ENCODE assay signal across 2 cellular contexts in the genomic region with DNA sequence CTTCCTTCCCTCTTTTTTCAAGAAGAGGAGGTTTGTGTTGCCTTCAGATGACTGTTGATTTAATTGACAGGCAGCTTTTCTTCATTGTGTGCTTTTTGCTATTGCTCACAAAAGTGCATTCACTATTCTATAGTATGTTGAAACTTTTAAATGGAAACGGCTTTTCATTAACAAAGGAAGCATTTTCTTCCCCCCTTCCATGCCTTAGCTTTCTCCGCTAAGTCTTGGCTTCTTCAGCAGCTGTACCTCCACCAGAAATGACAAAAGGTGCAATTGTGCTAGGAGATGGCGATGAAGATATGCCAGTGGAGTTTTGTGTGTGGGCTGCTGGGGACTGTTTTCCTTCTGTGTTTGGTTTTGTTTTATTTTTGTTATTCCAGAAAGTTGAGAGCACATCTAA.
TF ChIP-seq lines count a peak whose summit lies in the region.

No MANE protein-coding gene starts in this region.

TF ChIP-seq in HEK293, 187 proteins besides CTCF, POLR2A, EP300 and RAD21 (continued from another document):
- TF ChIP-seq ZNF26 (tag by site-specific recombination; IDR thresholded peaks at IDR 0.05) (no peak), ZNF768 (tag by site-specific recombination; IDR thresholded peaks at IDR 0.05) (no peak), BCL6B (tag by site-specific recombination; IDR thresholded peaks at IDR 0.05) (no peak), SETDB1 (IDR thresholded peaks at IDR 0.05; ENCODE audit: insufficient read length, low read length) (no peak), ZSCAN16 (tag by site-specific recombination; IDR thresholded peaks at IDR 0.05) (no peak), ZNF10 (tag by site-specific recombination; IDR thresholded peaks at IDR 0.05) (no peak), ZNF549 (tag by site-specific recombination; IDR thresholded peaks at IDR 0.05) (no peak), ZNF121 (tag by site-specific recombination; IDR thresholded peaks at IDR 0.05) (no peak)
TF ChIP-seq in HEK293: peak in this region for 0.

TF ChIP-seq in WTC11, 78 proteins besides CTCF, POLR2A, EP300 and RAD21 (continued from another document):
- TF ChIP-seq, protein P1, sequence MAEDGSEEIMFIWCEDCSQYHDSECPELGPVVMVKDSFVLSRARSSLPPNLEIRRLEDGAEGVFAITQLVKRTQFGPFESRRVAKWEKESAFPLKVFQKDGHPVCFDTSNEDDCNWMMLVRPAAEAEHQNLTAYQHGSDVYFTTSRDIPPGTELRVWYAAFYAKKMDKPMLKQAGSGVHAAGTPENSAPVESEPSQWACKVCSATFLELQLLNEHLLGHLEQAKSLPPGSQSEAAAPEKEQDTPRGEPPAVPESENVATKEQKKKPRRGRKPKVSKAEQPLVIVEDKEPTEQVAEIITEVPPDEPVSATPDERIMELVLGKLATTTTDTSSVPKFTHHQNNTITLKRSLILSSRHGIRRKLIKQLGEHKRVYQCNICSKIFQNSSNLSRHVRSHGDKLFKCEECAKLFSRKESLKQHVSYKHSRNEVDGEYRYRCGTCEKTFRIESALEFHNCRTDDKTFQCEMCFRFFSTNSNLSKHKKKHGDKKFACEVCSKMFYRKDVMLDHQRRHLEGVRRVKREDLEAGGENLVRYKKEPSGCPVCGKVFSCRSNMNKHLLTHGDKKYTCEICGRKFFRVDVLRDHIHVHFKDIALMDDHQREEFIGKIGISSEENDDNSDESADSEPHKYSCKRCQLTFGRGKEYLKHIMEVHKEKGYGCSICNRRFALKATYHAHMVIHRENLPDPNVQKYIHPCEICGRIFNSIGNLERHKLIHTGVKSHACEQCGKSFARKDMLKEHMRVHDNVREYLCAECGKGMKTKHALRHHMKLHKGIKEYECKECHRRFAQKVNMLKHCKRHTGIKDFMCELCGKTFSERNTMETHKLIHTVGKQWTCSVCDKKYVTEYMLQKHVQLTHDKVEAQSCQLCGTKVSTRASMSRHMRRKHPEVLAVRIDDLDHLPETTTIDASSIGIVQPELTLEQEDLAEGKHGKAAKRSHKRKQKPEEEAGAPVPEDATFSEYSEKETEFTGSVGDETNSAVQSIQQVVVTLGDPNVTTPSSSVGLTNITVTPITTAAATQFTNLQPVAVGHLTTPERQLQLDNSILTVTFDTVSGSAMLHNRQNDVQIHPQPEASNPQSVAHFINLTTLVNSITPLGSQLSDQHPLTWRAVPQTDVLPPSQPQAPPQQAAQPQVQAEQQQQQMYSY (CRISPR knock-in tag; IDR thresholded peaks at IDR 0.05): no peak
- no peak for TF ChIP-seq MYBL2 (CRISPR knock-in tag; IDR thresholded peaks at IDR 0.05)
- no peak for TF ChIP-seq HMGA2 (CRISPR knock-in tag; IDR thresholded peaks at IDR 0.05)
- TF ChIP-seq ZNF121 (CRISPR knock-in tag; IDR thresholded peaks at IDR 0.05): no peak
- TF ChIP-seq ELF4 (CRISPR knock-in tag; IDR thresholded peaks at IDR 0.05; ENCODE audit: low read depth): no peak
- no peak for TF ChIP-seq GABPB1 (CRISPR knock-in tag; IDR thresholded peaks at IDR 0.05)
- no peak for TF ChIP-seq MLX (CRISPR knock-in tag; IDR thresholded peaks at IDR 0.05)
- TF ChIP-seq ZSCAN18 (CRISPR knock-in tag; IDR thresholded peaks at IDR 0.05): no peak
- TF ChIP-seq, protein P2, sequence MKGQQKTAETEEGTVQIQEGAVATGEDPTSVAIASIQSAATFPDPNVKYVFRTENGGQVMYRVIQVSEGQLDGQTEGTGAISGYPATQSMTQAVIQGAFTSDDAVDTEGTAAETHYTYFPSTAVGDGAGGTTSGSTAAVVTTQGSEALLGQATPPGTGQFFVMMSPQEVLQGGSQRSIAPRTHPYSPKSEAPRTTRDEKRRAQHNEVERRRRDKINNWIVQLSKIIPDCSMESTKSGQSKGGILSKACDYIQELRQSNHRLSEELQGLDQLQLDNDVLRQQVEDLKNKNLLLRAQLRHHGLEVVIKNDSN (CRISPR knock-in tag; IDR thresholded peaks at IDR 0.05): no peak
- TF ChIP-seq NR3C1 (CRISPR knock-in tag; conservative IDR thresholded peaks at IDR 0.05; ENCODE audit: low read depth): no peak
- TF ChIP-seq ZNF423 (CRISPR knock-in tag; IDR thresholded peaks at IDR 0.05): no peak
- TF ChIP-seq GRHL2 (CRISPR knock-in tag; IDR thresholded peaks at IDR 0.05; ENCODE audit: insufficient replicate concordance, severe bottlenecking): no peak
- no peak for TF ChIP-seq RELA (CRISPR knock-in tag; IDR thresholded peaks at IDR 0.05; ENCODE audit: borderline replicate concordance)
- TF ChIP-seq E2F4 (CRISPR knock-in tag; IDR thresholded peaks at IDR 0.05; ENCODE audit: borderline replicate concordance, low read depth): no peak
